ENCODE assay signal across 30 cellular contexts in genomic region chr1:201240171-201240570, GRCh38. TPM values are rescaled to one million over a fixed set of nuclear protein-coding genes. Genes with fewer than 3 reads are reported as not detected.
"Had no signal": no experiment of that assay in that cellular context is flagged by ENCODE, and none has a peak within 500 bp of the region (broad histone marks: within the 10 kb centered on the region; RNA-seq: fewer than 3 reads in every experiment).

No MANE protein-coding gene starts in this region.

- H3K4me2 ChIP-seq: smooth muscle cell had no signal

- H3K27me3 ChIP-seq: neutrophil, pancreas, testis had no signal

- FAIRE-seq: pancreas had no signal

- H3K4me1 ChIP-seq: pancreas, psoas muscle, spleen, suprapubic skin, testis, tibial artery, transverse colon, upper lobe of right lung, uterus had no signal

- DNase-seq: naive thymus-derived CD8-positive, alpha-beta T cell; nephron progenitor cell; nucleus accumbens; pancreas; psoas muscle; right cardiac atrium; spleen; stimulated activated CD4-positive, alpha-beta T cell treated with anti-CD3 and anti-CD28 coated beads, Interleukin-12 subunit alpha, Interleukin-12 subunit beta, amount 100 ng/mL, for 4 hours; stimulated activated CD4-positive, alpha-beta T cell treated with anti-CD3 and anti-CD28 coated beads, Interleukin-1b, Interleukin-23, amount 100 ng/mL, for 48 hours; stimulated activated CD4-positive, alpha-beta T cell treated with anti-CD3 and anti-CD28 coated beads, Interleukin-4, amount 100 ng/mL, for 1 hour; stimulated activated CD4-positive, alpha-beta T cell treated with anti-CD3 and anti-CD28 coated beads, Interleukin-4, amount 100 ng/mL, for 4 hours; stimulated activated CD8-positive, alpha-beta memory T cell treated with anti-CD3 and anti-CD28 coated beads, Interleukin-4, amount 100 ng/mL, for 48 hours; stimulated activated naive CD4-positive, alpha-beta T cell; stimulated activated naive CD8-positive, alpha-beta T cell treated with anti-CD3 and anti-CD28 coated beads, Interleukin-15, amount 100 ng/mL, for 72 hours; stimulated activated naive CD8-positive, alpha-beta T cell treated with anti-CD3 and anti-CD28 coated beads, Interleukin-15, Interleukin-2, amounts not matched to agents 100 U/mL and 50 U/mL, for 24 hours; substantia nigra; testis; tibial artery; transverse colon; upper lobe of right lung; uterus had no signal

- H3K27ac ChIP-seq: neutrophil, pancreas, psoas muscle, skin epidermis, spleen, suprapubic skin, testis, tibial artery, transverse colon, upper lobe of right lung, uterus had no signal

- H3K4me3 ChIP-seq: pancreas, psoas muscle, skin epidermis, smooth muscle cell, spleen, suprapubic skin, testis, tibial artery, transverse colon, upper lobe of right lung, uterus had no signal

- H3K9me3 ChIP-seq: neutrophil, pancreas, psoas muscle, spleen, suprapubic skin, testis, tibial artery, transverse colon, upper lobe of right lung, uterus had no signal

- H3K36me3 ChIP-seq: neutrophil, pancreas, spleen, suprapubic skin, tibial artery, transverse colon, upper lobe of right lung, uterus had no signal

- ATAC-seq: naive thymus-derived CD8-positive, alpha-beta T cell; natural killer cell treated with Interleukin-12 subunit alpha and Interleukin-12 subunit beta and Interleukin-15 and Interleukin-18, amount 100 ng/mL, for 72 hours; pancreas; psoas muscle; right cardiac atrium; sciatic nerve; stimulated activated memory B cell treated with anti-CD40 and anti-IgM and Interleukin-4, amounts not matched to agents 10 μg/mL and 1 μg/mL and 100 μg/mL, for 72 hours; stimulated activated naive CD8-positive, alpha-beta T cell treated with anti-CD3 and anti-CD28 coated beads, Interleukin-15, amount 100 ng/mL, for 72 hours; stimulated activated naive CD8-positive, alpha-beta T cell treated with anti-CD3 and anti-CD28 coated beads, Interleukin-15, Interleukin-2, amounts not matched to agents 100 U/mL and 50 U/mL, for 24 hours; upper lobe of right lung had no signal

RNA-seq across cellular contexts. Expression of gene PKP1, which starts 43.1 kb away (rescaled TPM):
- total RNA-seq: naive thymus-derived CD8-positive, alpha-beta T cell; natural killer cell treated with Interleukin-12 subunit alpha and Interleukin-12 subunit beta and Interleukin-15 and Interleukin-18, amount 100 ng/mL, for 72 hours; neural crest cell; osteocyte; spleen had no signal
- polyA plus RNA-seq: naive thymus-derived CD8-positive, alpha-beta T cell had no signal

RNA-seq across cellular contexts. Expression of gene IGFN1, which starts 49.5 kb away (rescaled TPM):
- total RNA-seq: naive thymus-derived CD8-positive, alpha-beta T cell; natural killer cell treated with Interleukin-12 subunit alpha and Interleukin-12 subunit beta and Interleukin-15 and Interleukin-18, amount 100 ng/mL, for 72 hours; neural crest cell; smooth muscle cell; spleen had no signal
- polyA plus RNA-seq: naive thymus-derived CD8-positive, alpha-beta T cell; smooth muscle cell had no signal
